1 cellular context compared by ENCODE assay signal in genomic region chr13:21568854-21569253, GRCh38.
TF ChIP-seq lines count a peak whose summit lies in the region.

No MANE protein-coding gene starts in this region.

TF ChIP-seq in K562, 482 proteins besides CTCF, POLR2A, EP300 and RAD21:
- TF ChIP-seq CGGBP1 (CRISPR knock-in tag; IDR thresholded peaks at IDR 0.05) (no peak), ZNF766 (CRISPR knock-in tag; conservative IDR thresholded peaks at IDR 0.05) (no peak), KAT2B (IDR thresholded peaks at IDR 0.05; ENCODE audit: low read depth, low read length) (no peak), CREB1 (IDR thresholded peaks at IDR 0.05) (no peak), CREB1 (CRISPR knock-in tag; IDR thresholded peaks at IDR 0.05) (no peak), ARID1B (IDR thresholded peaks at IDR 0.05) (no peak)
TF ChIP-seq in K562: peak in this region for 0.
